ENCODE assay signal across 8 cellular contexts in genomic region chr7:16982640-16983103, GRCh38.
A peak's percentile ranks its signal among the peaks of the same experiment; 100 is the strongest.
DNase-seq lines count a peak whose midpoint lies in the region; TF ChIP-seq lines count a peak whose summit lies in the region.

No MANE protein-coding gene starts in this region.

- H3K27me3 Mint-ChIP-seq in nephron (ENCODE audit: low read depth), result peaks cover 7% of the 10 kb centered on the region

- peaks cover 5% of the 10 kb centered on the region for H3K4me1 Mint-ChIP-seq in nephron

- no peak overlapping the region for H3K27ac ChIP-seq in AG04450 (ENCODE audit: low read depth, low read length)
- peak overlapping the region; percentile 42 for H3K27ac ChIP-seq in VCaP

- H3K9me3 Mint-ChIP-seq in nephron, result no peaks in the 10 kb centered on the region

- no peak overlapping the region for H3K4me3 Mint-ChIP-seq in nephron

- POLR2A ChIA-PET in AG04450 (lab: Yijun Ruan, JAX), result interaction anchor here (0.6 to 0.7 kb wide), 2 partner anchors 315 to 649 kb away, joined by 4 to 8 read pairs; partner anchors contain the start of gene AHR

- TF ChIP-seq POLR2A in NB4 (IDR thresholded peaks at IDR 0.05; ENCODE audit: extremely low read depth, insufficient read length), result no peak

- H3K36me3 Mint-ChIP-seq in nephron (ENCODE audit: low read depth), result no peaks in the 10 kb centered on the region

- DNase-seq in AG04450 (ENCODE audit: low read depth, low spot score) (no peak), GM12864 (ENCODE audit: low read depth) (peak; percentile 7), NB4 (ENCODE audit: low read depth) (peak; percentile 71), epithelial cell of proximal tubule (ENCODE audit: low read depth) (no peak), NCI-H446 treated with DMSO at 0.1 percent for 48 hours (lab: John Stamatoyannopoulos, UW) (no peak)
- no peak for DNase-seq in activated CD4-positive, CD25-positive, alpha-beta regulatory T cell treated with anti-CD3 and anti-CD28 coated beads, Interleukin-2, amount 50 U/mL, for 72 hours

- CTCF ChIA-PET in AG04450 (lab: Charles Lee), result interaction anchor here (0.5 to 4.9 kb wide), 116 partner anchors 11 to 1451 kb away, joined by 3 to 49 read pairs (median 4); partner anchors contain the start of genes AGR3 and AHR

- H3K27ac Mint-ChIP-seq in nephron, result peak overlapping the region in 1 of 3 experiments; percentile 11

- H3K27me3 ChIP-seq in AG04450 (ENCODE audit: control insufficient read depth, insufficient read depth, low read length), result no peaks in the 10 kb centered on the region

- H3K4me3 ChIP-seq in AG04450 (ENCODE audit: low read depth, low read length), result no peak overlapping the region
- no peak overlapping the region for H3K4me3 ChIP-seq in GM12864 (ENCODE audit: low read depth, low read length)
- no peak overlapping the region for H3K4me3 ChIP-seq in NB4 (ENCODE audit: low read depth, low read length)
- no peak overlapping the region for H3K4me3 ChIP-seq in epithelial cell of proximal tubule (ENCODE audit: low read depth, low read length)

- no peaks in the 10 kb centered on the region for H3K9me3 ChIP-seq in AG04450 (ENCODE audit: control insufficient read depth, insufficient read depth, low read length)

- peak; percentile 98 for TF ChIP-seq CTCF in AG04450 (IDR thresholded peaks at IDR 0.05; ENCODE audit: low read depth, low read length)
- TF ChIP-seq CTCF in GM12864 (IDR thresholded peaks at IDR 0.05; ENCODE audit: low read depth, low read length, missing control alignments), result peak; percentile 84
- TF ChIP-seq CTCF in NB4 (IDR thresholded peaks at IDR 0.05; ENCODE audit: low read depth, low read length), result peak; percentile 97
- TF ChIP-seq CTCF in VCaP (conservative IDR thresholded peaks at IDR 0.05), result peak; percentile 98
- TF ChIP-seq CTCF in epithelial cell of proximal tubule (conservative IDR thresholded peaks at IDR 0.05; ENCODE audit: low read depth, low read length), result peak; percentile 99
- peak; percentile 90 to 94 (median 91) for TF ChIP-seq CTCF in nephron (IDR thresholded peaks at IDR 0.05; ENCODE audit: unreplicated experiment in 3 of 3)

Comparison
In these comparisons a context has a peak if more than half of its experiments do, and no peak if none do; other contexts are left out.
1. DNase-seq: peak in GM12864 (single experiment) and NB4 (single experiment); none in AG04450 (single experiment), epithelial cell of proximal tubule (single experiment), activated CD4-positive, CD25-positive, alpha-beta regulatory T cell treated with anti-CD3 and anti-CD28 coated beads, Interleukin-2, amount 50 U/mL, for 72 hours (single experiment) and NCI-H446 treated with DMSO at 0.1 percent for 48 hours (single experiment).
2. Peak in every context shown above with its lines, with median percentiles within 50 percentile points of each other: CTCF ChIP-seq.